In the genomic region with DNA sequence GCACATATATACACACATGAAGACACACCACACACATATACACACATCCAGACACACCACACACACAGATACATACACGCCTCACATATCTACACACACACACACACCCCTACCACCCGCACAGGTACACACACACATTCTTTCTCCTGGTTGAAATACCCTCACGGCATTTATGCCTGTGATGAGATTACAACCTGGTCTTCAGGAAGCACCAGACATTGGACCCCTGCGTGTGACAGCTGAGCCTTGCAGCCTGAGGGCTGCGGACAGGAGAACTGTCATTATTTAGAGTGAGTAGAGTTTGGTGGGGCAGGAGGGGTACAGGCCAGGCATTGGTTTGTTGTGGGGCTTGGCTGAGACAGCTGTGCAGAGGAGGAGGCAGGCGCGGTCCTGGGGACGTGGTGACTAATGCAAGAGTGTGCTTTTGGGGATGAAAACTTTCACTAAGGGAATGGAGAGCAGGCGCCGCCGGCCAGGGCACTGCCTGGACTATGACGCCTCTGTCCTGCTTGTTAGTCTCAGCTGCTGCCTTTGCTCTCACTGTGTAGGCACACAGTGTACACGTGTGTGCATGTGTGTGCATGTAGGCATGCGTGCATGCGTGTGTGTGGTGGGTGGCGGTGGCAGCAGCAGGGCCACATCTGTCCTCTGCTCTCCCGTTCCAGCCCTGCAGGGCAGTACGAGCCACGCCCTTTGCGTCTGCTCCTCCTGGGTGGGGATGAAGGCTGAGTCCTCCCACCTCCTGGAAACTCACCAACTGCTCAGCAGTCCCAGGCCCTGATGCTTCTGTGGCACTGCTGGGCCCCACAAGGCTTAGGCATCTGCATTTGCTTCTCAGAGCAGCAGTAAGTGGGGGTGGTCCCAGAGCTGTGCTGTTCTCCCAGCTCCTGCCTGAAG, we compare ENCODE assay signal across 2 cellular contexts.
TF ChIP-seq lines count a peak whose summit lies in the region.

No MANE protein-coding gene starts in this region.

TF ChIP-seq in HEK293, 187 proteins besides CTCF, POLR2A, EP300 and RAD21:
- TF ChIP-seq ZNF362 (tag by site-specific recombination; IDR thresholded peaks at IDR 0.05) (no peak), KLF1 (tag by site-specific recombination; IDR thresholded peaks at IDR 0.05) (peak; percentile 86), ZNF549 (tag by site-specific recombination; IDR thresholded peaks at IDR 0.05) (no peak), ZFHX2 (tag by site-specific recombination; conservative IDR thresholded peaks at IDR 0.05) (peak; percentile 39), KLF17 (tag by site-specific recombination; IDR thresholded peaks at IDR 0.05) (0 out of 2 replicates have a peak, but pooled peaks have one; percentile 35)
TF ChIP-seq in HEK293: peak in this region for 3.

TF ChIP-seq in K562, 482 proteins besides CTCF, POLR2A, EP300 and RAD21 (continued from another document):
- TF ChIP-seq, protein P1, sequence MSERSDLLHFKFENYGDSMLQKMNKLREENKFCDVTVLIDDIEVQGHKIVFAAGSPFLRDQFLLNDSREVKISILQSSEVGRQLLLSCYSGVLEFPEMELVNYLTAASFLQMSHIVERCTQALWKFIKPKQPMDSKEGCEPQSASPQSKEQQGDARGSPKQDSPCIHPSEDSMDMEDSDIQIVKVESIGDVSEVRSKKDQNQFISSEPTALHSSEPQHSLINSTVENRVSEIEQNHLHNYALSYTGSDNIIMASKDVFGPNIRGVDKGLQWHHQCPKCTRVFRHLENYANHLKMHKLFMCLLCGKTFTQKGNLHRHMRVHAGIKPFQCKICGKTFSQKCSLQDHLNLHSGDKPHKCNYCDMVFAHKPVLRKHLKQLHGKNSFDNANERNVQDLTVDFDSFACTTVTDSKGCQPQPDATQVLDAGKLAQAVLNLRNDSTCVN (CRISPR knock-in tag; IDR thresholded peaks at IDR 0.05), result 0 out of 2 replicates have a peak, but pooled peaks have one; percentile 75
- no peak for TF ChIP-seq DACH1 (IDR thresholded peaks at IDR 0.05; ENCODE audit: partially characterized antibody)
- TF ChIP-seq, protein P2, sequence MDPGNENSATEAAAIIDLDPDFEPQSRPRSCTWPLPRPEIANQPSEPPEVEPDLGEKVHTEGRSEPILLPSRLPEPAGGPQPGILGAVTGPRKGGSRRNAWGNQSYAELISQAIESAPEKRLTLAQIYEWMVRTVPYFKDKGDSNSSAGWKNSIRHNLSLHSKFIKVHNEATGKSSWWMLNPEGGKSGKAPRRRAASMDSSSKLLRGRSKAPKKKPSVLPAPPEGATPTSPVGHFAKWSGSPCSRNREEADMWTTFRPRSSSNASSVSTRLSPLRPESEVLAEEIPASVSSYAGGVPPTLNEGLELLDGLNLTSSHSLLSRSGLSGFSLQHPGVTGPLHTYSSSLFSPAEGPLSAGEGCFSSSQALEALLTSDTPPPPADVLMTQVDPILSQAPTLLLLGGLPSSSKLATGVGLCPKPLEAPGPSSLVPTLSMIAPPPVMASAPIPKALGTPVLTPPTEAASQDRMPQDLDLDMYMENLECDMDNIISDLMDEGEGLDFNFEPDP (CRISPR knock-in tag; IDR thresholded peaks at IDR 0.05), result no peak
- TF ChIP-seq ZBTB7A (IDR thresholded peaks at IDR 0.05; ENCODE audit: borderline replicate concordance, control insufficient read depth, low read depth, low read length), result no peak
- 0 out of 2 replicates have a peak, but pooled peaks have one; percentile 5 for TF ChIP-seq USF1 (CRISPR knock-in tag; IDR thresholded peaks at IDR 0.05)
- TF ChIP-seq ELF4 (CRISPR knock-in tag; IDR thresholded peaks at IDR 0.05), result 0 out of 2 replicates have a peak, but pooled peaks have one; percentile 18
- TF ChIP-seq ZNF263 (CRISPR knock-in tag; IDR thresholded peaks at IDR 0.05; ENCODE audit: borderline replicate concordance), result peak; percentile 89
